8 cellular contexts compared by ENCODE assay signal in the genomic region with DNA sequence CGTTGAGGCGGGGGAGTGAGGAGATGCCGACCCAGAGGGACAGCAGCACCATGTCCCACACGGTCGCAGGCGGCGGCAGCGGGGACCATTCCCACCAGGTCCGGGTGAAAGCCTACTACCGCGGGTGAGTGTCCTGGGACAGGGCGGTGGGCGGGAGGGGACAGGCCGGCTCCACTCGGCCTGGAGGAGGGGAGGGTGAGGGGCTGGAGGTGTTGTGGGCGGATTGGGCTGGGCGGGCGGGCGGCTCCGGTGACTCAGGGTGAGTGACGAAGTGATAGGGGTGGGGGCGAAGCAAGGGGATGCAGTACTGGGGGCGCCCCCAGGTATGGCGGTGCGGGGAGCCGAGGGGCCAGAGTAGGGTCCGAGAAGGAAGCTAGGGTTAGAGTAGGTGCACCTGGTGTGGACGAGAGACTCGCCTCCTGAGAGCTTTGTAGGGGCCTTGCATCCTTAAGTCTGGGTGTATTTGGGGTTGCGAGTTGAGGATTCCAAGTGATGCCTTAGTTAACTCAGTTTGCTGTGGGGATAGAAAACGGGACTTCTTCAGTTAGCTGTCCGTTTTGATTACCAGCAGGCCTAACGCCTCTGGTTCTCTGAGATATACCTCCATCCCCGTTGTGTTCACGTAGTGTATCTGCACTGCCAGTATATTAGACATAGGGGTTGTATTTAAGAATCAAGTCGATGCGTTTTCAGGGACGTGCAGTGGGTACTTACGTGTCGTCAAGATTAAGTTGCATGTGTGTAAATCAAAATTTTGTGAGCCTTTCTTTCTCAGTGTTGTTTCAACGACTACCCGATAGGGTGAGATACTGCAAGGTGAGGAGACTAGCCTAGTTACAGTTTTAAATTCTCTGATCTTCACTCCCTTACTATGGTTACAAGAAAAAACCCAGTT. TPM values are rescaled to one million over a fixed set of nuclear protein-coding genes. Genes with fewer than 3 reads are reported as not detected.
DNase-seq lines count a peak whose midpoint lies in the region; ATAC-seq, FAIRE-seq and TF ChIP-seq lines count a peak whose summit lies in the region.

No MANE protein-coding gene starts in this region.

- H3K9me3 Mint-ChIP-seq in activated T-helper 2 cell treated with anti-CD3 and anti-CD28 coated beads, Interferon-gamma antibody, Interleukin-2, Interleukin-4, amounts not matched to agents 10 μg/mL and 5 μg/mL and 100 μg/mL, durations not matched to agents 14 hours and 24 hours and 36 hours: no peaks in the 10 kb centered on the region

- peak overlapping the region; percentile 95 for H3K4me3 ChIP-seq in A673 (ENCODE audit: low read depth, low read length, poor library complexity, severe bottlenecking)
- H3K4me3 ChIP-seq in neutrophil (ENCODE audit: low read depth in 1 of 2, low read length in 1 of 2): peak overlapping the region; percentile 72 to 82
- H3K4me3 ChIP-seq in thymus (ENCODE audit: low read length): peak overlapping the region; percentile 87

- TSS peak; percentile 34 for BruUV-seq in A673 (replicated peaks; lab: Mats Ljungman, UMichigan)

- CTCF ChIA-PET in A673 (lab: Charles Lee): no interaction called here

- no peaks in the 10 kb centered on the region for H3K27me3 ChIP-seq in A673 (replicated peaks; ENCODE audit: insufficient read depth, low read depth, low read length, poor library complexity)
- no peaks in the 10 kb centered on the region for H3K27me3 ChIP-seq in neutrophil
- no peaks in the 10 kb centered on the region for H3K27me3 ChIP-seq in thymus (ENCODE audit: control insufficient read depth, insufficient read depth)

- H3K9me3 ChIP-seq in A673 (ENCODE audit: low read depth, low read length, poor library complexity, severe bottlenecking): no peaks in the 10 kb centered on the region
- H3K9me3 ChIP-seq in neutrophil: no peaks in the 10 kb centered on the region
- H3K9me3 ChIP-seq in thymus (ENCODE audit: control insufficient read depth): no peaks in the 10 kb centered on the region

- peaks cover 25% of the 10 kb centered on the region for H3K4me1 Mint-ChIP-seq in activated T-helper 2 cell treated with anti-CD3 and anti-CD28 coated beads, Interferon-gamma antibody, Interleukin-2, Interleukin-4, amounts not matched to agents 10 μg/mL and 5 μg/mL and 100 μg/mL, durations not matched to agents 14 hours and 24 hours and 36 hours (ENCODE audit: low read depth)

- intact Hi-C loops in A673 (cut with micrococcal nuclease; ENCODE audit: unreplicated experiment): loop anchor here (5.0 kb wide), 1 partner anchor 134 kb away; a partner anchor contains a TSS
- intact Hi-C loops in activated T-helper 2 cell treated with anti-CD3 and anti-CD28 coated beads, Interferon-gamma antibody, Interleukin-2, Interleukin-4, amounts not matched to agents 10 μg/mL and 5 μg/mL and 100 μg/mL, durations not matched to agents 14 hours and 24 hours and 36 hours (cut with micrococcal nuclease): loop anchor here (1.0 to 5.0 kb wide), 6 partner anchors 34 to 256 kb away; a partner anchor contains a TSS

- ATAC-seq in HG02981 (IDR thresholded peaks at IDR 0.05; ENCODE audit: unreplicated experiment): peak; percentile 33

- POLR2A ChIA-PET in A673 (lab: Charles Lee; ENCODE audit: low non-redundant PET): no interaction called here

- 2% methylated on average over 42 of the region's 42 CpGs for WGBS in thymus

- H3K36me3 Mint-ChIP-seq in activated T-helper 2 cell treated with anti-CD3 and anti-CD28 coated beads, Interferon-gamma antibody, Interleukin-2, Interleukin-4, amounts not matched to agents 10 μg/mL and 5 μg/mL and 100 μg/mL, durations not matched to agents 14 hours and 24 hours and 36 hours (ENCODE audit: low read depth): peaks cover 3% of the 10 kb centered on the region

- TF ChIP-seq POLR2A in GM12892 (IDR thresholded peaks at IDR 0.05; ENCODE audit: low read depth, low read length): no peak

- H3K27ac Mint-ChIP-seq in activated T-helper 2 cell treated with anti-CD3 and anti-CD28 coated beads, Interferon-gamma antibody, Interleukin-2, Interleukin-4, amounts not matched to agents 10 μg/mL and 5 μg/mL and 100 μg/mL, durations not matched to agents 14 hours and 24 hours and 36 hours: peak overlapping the region; percentile 77

- no peak for TF ChIP-seq CTCF in A673 (conservative IDR thresholded peaks at IDR 0.05; ENCODE audit: low read depth, low read length)
- no peak for TF ChIP-seq CTCF in neutrophil (IDR thresholded peaks at IDR 0.05)

- DNase-seq in A673 (ENCODE audit: low spot score) (peak; percentile 52), GM12892 (ENCODE audit: insufficient read length) (peak; percentile 38), NCI-H82 (lab: John Stamatoyannopoulos, UW) (peak; percentile 79), germinal center (ENCODE audit: low spot score) (peak; percentile 44)
- DNase-seq in activated T-helper 2 cell treated with anti-CD3 and anti-CD28 coated beads, Interferon-gamma antibody, Interleukin-2, Interleukin-4, amounts not matched to agents 10 μg/mL and 5 μg/mL and 100 μg/mL, durations not matched to agents 14 hours and 24 hours and 36 hours (ENCODE audit: low spot score): peak; percentile 14

- FAIRE-seq in GM12892 (lab: Jason Lieb, UNC): peak; percentile 93

- H3K27me3 Mint-ChIP-seq in activated T-helper 2 cell treated with anti-CD3 and anti-CD28 coated beads, Interferon-gamma antibody, Interleukin-2, Interleukin-4, amounts not matched to agents 10 μg/mL and 5 μg/mL and 100 μg/mL, durations not matched to agents 14 hours and 24 hours and 36 hours (ENCODE audit: low read depth): peaks cover 4% of the 10 kb centered on the region

- peaks cover 27% of the 10 kb centered on the region for H3K4me1 ChIP-seq in A673 (ENCODE audit: insufficient read depth, low read length, poor library complexity, severe bottlenecking)
- H3K4me1 ChIP-seq in neutrophil (ENCODE audit: control insufficient read depth in 1 of 2, insufficient read depth in 1 of 2, low read depth in 1 of 2, low read length in 1 of 2): peaks cover 13 to 15% of the 10 kb centered on the region in 2 experiments
- peaks cover 4% of the 10 kb centered on the region for H3K4me1 ChIP-seq in thymus (ENCODE audit: control insufficient read depth, insufficient read depth, low read length)

- peak overlapping the region; percentile 87 for H3K4me3 Mint-ChIP-seq in activated T-helper 2 cell treated with anti-CD3 and anti-CD28 coated beads, Interferon-gamma antibody, Interleukin-2, Interleukin-4, amounts not matched to agents 10 μg/mL and 5 μg/mL and 100 μg/mL, durations not matched to agents 14 hours and 24 hours and 36 hours (ENCODE audit: low read depth)

- H3K27ac ChIP-seq in A673 (ENCODE audit: low read depth, low read length, poor library complexity, severe bottlenecking): peak overlapping the region; percentile 99
- H3K27ac ChIP-seq in neutrophil: peak overlapping the region; percentile 42
- H3K27ac ChIP-seq in thymus (ENCODE audit: low read depth): peak overlapping the region; percentile 81

- H3K36me3 ChIP-seq in A673 (ENCODE audit: insufficient read depth, low read length, poor library complexity, severe bottlenecking) (no peaks in the 10 kb centered on the region), neutrophil (no peaks in the 10 kb centered on the region), thymus (ENCODE audit: control insufficient read depth, insufficient read depth) (no peaks in the 10 kb centered on the region)

RNA-seq across cellular contexts. Expression of a gene that starts 0.7 kb away (rescaled TPM):
- total RNA-seq in A673 (2021): 44.7 and 48.2 TPM in 2 replicates
- polyA plus RNA-seq in GM12892 (2012; ENCODE audit: missing spikeins): 4.5 TPM
- 24.7 and 32.4 TPM in 2 replicates for total RNA-seq in activated T-helper 2 cell treated with anti-CD3 and anti-CD28 coated beads, Interferon-gamma antibody, Interleukin-2, Interleukin-4, amounts not matched to agents 10 μg/mL and 5 μg/mL and 100 μg/mL, durations not matched to agents 14 hours and 24 hours and 36 hours
- polyA plus RNA-seq in thymus: 21.9 TPM

RNA-seq across cellular contexts. Expression of a gene that starts 41.4 kb away (rescaled TPM):
- 49.2 and 55.4 TPM in 2 replicates for total RNA-seq in A673 (2021)
- 24.1 TPM for polyA plus RNA-seq in GM12892 (2012; ENCODE audit: missing spikeins)
- total RNA-seq in activated T-helper 2 cell treated with anti-CD3 and anti-CD28 coated beads, Interferon-gamma antibody, Interleukin-2, Interleukin-4, amounts not matched to agents 10 μg/mL and 5 μg/mL and 100 μg/mL, durations not matched to agents 14 hours and 24 hours and 36 hours: 48.3 and 52.0 TPM in 2 replicates
- polyA plus RNA-seq in thymus: 11.7 TPM

Comparison
In these comparisons a context has a peak if more than half of its experiments do, and no peak if none do; other contexts are left out.
1. Peak in every context shown above with its lines: DNase-seq, ATAC-seq, H3K4me3 ChIP-seq and H3K27ac ChIP-seq.
2. DNase-seq: peak in every context shown above with its lines; median percentile 79 in NCI-H82; 52 in A673; 44 in germinal center; 38 in GM12892; 14 in activated T-helper 2 cell treated with anti-CD3 and anti-CD28 coated beads, Interferon-gamma antibody, Interleukin-2, Interleukin-4, amounts not matched to agents 10 μg/mL and 5 μg/mL and 100 μg/mL, durations not matched to agents 14 hours and 24 hours and 36 hours.
3. H3K27ac ChIP-seq: peak in every context shown above with its lines; median percentile 99 in A673; 81 in thymus; 42 in neutrophil.